1 cellular context compared by ENCODE assay signal in genomic region chr11:119481021-119481666, GRCh38.
A peak's percentile ranks its signal among the peaks of the same experiment; 100 is the strongest.
TF ChIP-seq lines count a peak whose summit lies in the region.

No MANE protein-coding gene starts in this region.

TF ChIP-seq in HepG2, 621 proteins besides CTCF, POLR2A, EP300 and RAD21 (continued from another document and continues in another):
- TF ChIP-seq ZNF362 (CRISPR knock-in tag; IDR thresholded peaks at IDR 0.05; ENCODE audit: borderline replicate concordance), result no peak
- TF ChIP-seq NR2C2 (CRISPR knock-in tag; IDR thresholded peaks at IDR 0.05; ENCODE audit: borderline replicate concordance), result peak; percentile 29; the same call in 1 of the 2 replicates
- no peak for TF ChIP-seq REL (CRISPR knock-in tag; conservative IDR thresholded peaks at IDR 0.05)
- TF ChIP-seq ZNF672 (CRISPR knock-in tag; IDR thresholded peaks at IDR 0.05), result no peak
- no peak for TF ChIP-seq ZNF207 (IDR thresholded peaks at IDR 0.05; ENCODE audit: borderline replicate concordance)
- TF ChIP-seq FOXK2 (IDR thresholded peaks at IDR 0.05), result peak; percentile 8; the same call in 1 of the 2 replicates
- no peak for TF ChIP-seq MTERF4 (CRISPR knock-in tag; IDR thresholded peaks at IDR 0.05)
- peak; percentile 55; the same call in 1 of the 2 replicates for TF ChIP-seq MEF2D (CRISPR knock-in tag; IDR thresholded peaks at IDR 0.05)
- no peak for TF ChIP-seq SNAI1 (CRISPR knock-in tag; IDR thresholded peaks at IDR 0.05; ENCODE audit: borderline replicate concordance)
- TF ChIP-seq ZNF510 (CRISPR knock-in tag; IDR thresholded peaks at IDR 0.05; ENCODE audit: low read depth), result 0 out of 2 replicates have a peak, but pooled peaks have one; percentile 59
- TF ChIP-seq ZNF563 (CRISPR knock-in tag; IDR thresholded peaks at IDR 0.05), result no peak
- peak; percentile 41; the same call in 1 of the 2 replicates for TF ChIP-seq SMC3 (IDR thresholded peaks at IDR 0.05; ENCODE audit: low read length)
- TF ChIP-seq RNF2 (conservative IDR thresholded peaks at IDR 0.05; ENCODE audit: low read depth), result peak; percentile 41; the same call in 1 of the 2 replicates
- TF ChIP-seq ZKSCAN8 (CRISPR knock-in tag; IDR thresholded peaks at IDR 0.05; ENCODE audit: borderline replicate concordance), result peak; percentile 89; the same call in 1 of the 2 replicates
- TF ChIP-seq CHCHD3 (CRISPR knock-in tag; IDR thresholded peaks at IDR 0.05), result no peak
- TF ChIP-seq ZNF652 (CRISPR knock-in tag; IDR thresholded peaks at IDR 0.05; ENCODE audit: borderline replicate concordance, low read depth), result peak; percentile 44; the same call in 1 of the 2 replicates
- TF ChIP-seq ZBTB43 (CRISPR knock-in tag; conservative IDR thresholded peaks at IDR 0.05), result peak; percentile 18; the same call in 1 of the 2 replicates
- TF ChIP-seq ZBTB25 (CRISPR knock-in tag; IDR thresholded peaks at IDR 0.05), result peak; percentile 43; the same call in 1 of the 2 replicates
- TF ChIP-seq MEIS2 (CRISPR knock-in tag; IDR thresholded peaks at IDR 0.05), result no peak
- no peak for TF ChIP-seq MED13 (CRISPR knock-in tag; IDR thresholded peaks at IDR 0.05)
- TF ChIP-seq SAP130 (CRISPR knock-in tag; IDR thresholded peaks at IDR 0.05; ENCODE audit: low read depth), result peak; percentile 66
- TF ChIP-seq MTF1 (CRISPR knock-in tag; IDR thresholded peaks at IDR 0.05), result no peak
- TF ChIP-seq ZKSCAN1 (IDR thresholded peaks at IDR 0.05; ENCODE audit: low read length), result peak; percentile 25; the same call in 1 of the 2 replicates
- TF ChIP-seq PBX3 (CRISPR knock-in tag; IDR thresholded peaks at IDR 0.05; ENCODE audit: borderline replicate concordance), result no peak
- no peak for TF ChIP-seq TCF12 (IDR thresholded peaks at IDR 0.05)
- no peak for TF ChIP-seq TCF12 (CRISPR knock-in tag; IDR thresholded peaks at IDR 0.05)
- TF ChIP-seq SUZ12 (IDR thresholded peaks at IDR 0.05; ENCODE audit: low read depth, low read length), result no peak
- TF ChIP-seq DBP (CRISPR knock-in tag; IDR thresholded peaks at IDR 0.05; ENCODE audit: not compliant biosample characterization), result peak; percentile 63
- 0 out of 3 replicates have a peak, but pooled peaks have one; percentile 37 for TF ChIP-seq MXI1 (IDR thresholded peaks at IDR 0.05; ENCODE audit: borderline replicate concordance, low read depth, low read length)
- 0 out of 2 replicates have a peak, but pooled peaks have one; percentile 80 for TF ChIP-seq NKX3-1 (CRISPR knock-in tag; IDR thresholded peaks at IDR 0.05)
- no peak for TF ChIP-seq ZNF713 (CRISPR knock-in tag; IDR thresholded peaks at IDR 0.05)
- no peak; the same call in 1 of the 2 replicates for TF ChIP-seq SIN3B (IDR thresholded peaks at IDR 0.05; ENCODE audit: low read length)
- peak; percentile 73 for TF ChIP-seq RARA (CRISPR knock-in tag; IDR thresholded peaks at IDR 0.05)
- TF ChIP-seq MBNL3 (CRISPR knock-in tag; conservative IDR thresholded peaks at IDR 0.05), result no peak
- peak; percentile 36; the same call in 1 of the 2 replicates for TF ChIP-seq PRMT3 (CRISPR knock-in tag; IDR thresholded peaks at IDR 0.05; ENCODE audit: borderline replicate concordance, low read depth)
- TF ChIP-seq ZFP37 (CRISPR knock-in tag; IDR thresholded peaks at IDR 0.05; ENCODE audit: borderline replicate concordance), result 0 out of 2 replicates have a peak, but pooled peaks have one; percentile 42
- TF ChIP-seq RBM39 (IDR thresholded peaks at IDR 0.05; ENCODE audit: low read depth, low read length, poor library complexity, severe bottlenecking), result peak; percentile 73
- no peak for TF ChIP-seq ZNF512 (CRISPR knock-in tag; IDR thresholded peaks at IDR 0.05)
- no peak for TF ChIP-seq ZNF850 (CRISPR knock-in tag; conservative IDR thresholded peaks at IDR 0.05)
- TF ChIP-seq ZC3H4 (CRISPR knock-in tag; IDR thresholded peaks at IDR 0.05; ENCODE audit: borderline replicate concordance), result no peak
- TF ChIP-seq FOXA1 (IDR thresholded peaks at IDR 0.05), result peak; percentile 73; the same call in 1 of the 2 replicates
- TF ChIP-seq FOXA1 (CRISPR knock-in tag; IDR thresholded peaks at IDR 0.05), result peak; percentile 96
- no peak for TF ChIP-seq CSRNP2 (CRISPR knock-in tag; conservative IDR thresholded peaks at IDR 0.05; ENCODE audit: low read depth)
- no peak for TF ChIP-seq DZIP1 (CRISPR knock-in tag; IDR thresholded peaks at IDR 0.05)
- peak; percentile 63 for TF ChIP-seq RXRA (CRISPR knock-in tag; IDR thresholded peaks at IDR 0.05)
- peak; percentile 74 for TF ChIP-seq IKZF5 (CRISPR knock-in tag; IDR thresholded peaks at IDR 0.05)
- no peak for TF ChIP-seq ZNF547 (CRISPR knock-in tag; IDR thresholded peaks at IDR 0.05)
- TF ChIP-seq SALL2 (CRISPR knock-in tag; IDR thresholded peaks at IDR 0.05), result peak; percentile 71
- 0 out of 2 replicates have a peak, but pooled peaks have one; percentile 10 for TF ChIP-seq HIVEP1 (CRISPR knock-in tag; IDR thresholded peaks at IDR 0.05)
- 0 out of 2 replicates have a peak, but pooled peaks have one; percentile 32 for TF ChIP-seq MTA1 (CRISPR knock-in tag; IDR thresholded peaks at IDR 0.05; ENCODE audit: borderline replicate concordance)
- peak; percentile 84; the same call in 1 of the 2 replicates for TF ChIP-seq TBX3 (IDR thresholded peaks at IDR 0.05; ENCODE audit: borderline replicate concordance)
- no peak for TF ChIP-seq EED (CRISPR knock-in tag; IDR thresholded peaks at IDR 0.05)
- no peak for TF ChIP-seq RNF219 (CRISPR knock-in tag; IDR thresholded peaks at IDR 0.05)
- no peak; the same call in 1 of the 2 replicates for TF ChIP-seq RELA (CRISPR knock-in tag; IDR thresholded peaks at IDR 0.05)
- no peak for TF ChIP-seq RBFOX2 (IDR thresholded peaks at IDR 0.05; ENCODE audit: low read depth, low read length)
